13 cellular contexts compared by ENCODE assay signal in genomic region chr7:5682889-5683670, GRCh38.
DNase-seq lines count a peak whose midpoint lies in the region; ATAC-seq lines count a peak whose summit lies in the region.
"Had no signal": no experiment of that assay in that cellular context is flagged by ENCODE, and none has a peak within 500 bp of the region (broad histone marks: within the 10 kb centered on the region; RNA-seq: fewer than 3 reads in every experiment).

No MANE protein-coding gene starts in this region.

- H3K27ac Mint-ChIP-seq in activated CD4-positive, alpha-beta T cell treated with anti-CD3 and anti-CD28 coated beads for 36 hours = peak overlapping the region; percentile 12
- H3K27ac Mint-ChIP-seq in stimulated activated effector memory CD8-positive, alpha-beta T cell treated with anti-CD3 and anti-CD28 coated beads, Interleukin-12 subunit alpha, Interleukin-12 subunit beta, amount 100 ng/mL, for 72 hours = no peak overlapping the region

- peaks cover 72% of the 10 kb centered on the region for H3K4me1 Mint-ChIP-seq in activated CD4-positive, alpha-beta T cell treated with anti-CD3 and anti-CD28 coated beads for 36 hours
- peaks cover 25% of the 10 kb centered on the region for H3K4me1 Mint-ChIP-seq in stimulated activated effector memory CD8-positive, alpha-beta T cell treated with anti-CD3 and anti-CD28 coated beads, Interleukin-12 subunit alpha, Interleukin-12 subunit beta, amount 100 ng/mL, for 72 hours

- peaks cover 41% of the 10 kb centered on the region for H3K36me3 Mint-ChIP-seq in activated CD4-positive, alpha-beta T cell treated with anti-CD3 and anti-CD28 coated beads for 36 hours (ENCODE audit: low read depth)
- H3K36me3 Mint-ChIP-seq in stimulated activated effector memory CD8-positive, alpha-beta T cell treated with anti-CD3 and anti-CD28 coated beads, Interleukin-12 subunit alpha, Interleukin-12 subunit beta, amount 100 ng/mL, for 72 hours = peaks cover 46% of the 10 kb centered on the region
- H3K36me3 Mint-ChIP-seq: natural killer cell had no signal

- no peaks in the 10 kb centered on the region for H3K9me3 Mint-ChIP-seq in activated CD4-positive, alpha-beta T cell treated with anti-CD3 and anti-CD28 coated beads for 36 hours (ENCODE audit: low read depth)
- no peaks in the 10 kb centered on the region for H3K9me3 Mint-ChIP-seq in stimulated activated effector memory CD8-positive, alpha-beta T cell treated with anti-CD3 and anti-CD28 coated beads, Interleukin-12 subunit alpha, Interleukin-12 subunit beta, amount 100 ng/mL, for 72 hours
- H3K9me3 Mint-ChIP-seq: natural killer cell had no signal

- CTCF ChIA-PET in activated CD4-positive, alpha-beta T cell treated with anti-CD3 and anti-CD28 coated beads for 36 hours (lab: Charles Lee) = interaction anchor here (0.6 to 1.4 kb wide), 5 partner anchors 18 to 217 kb away, joined by 3 to 8 read pairs (median 3); no protein-coding TSS in a partner anchor

- H3K27me3 Mint-ChIP-seq in activated CD4-positive, alpha-beta T cell treated with anti-CD3 and anti-CD28 coated beads for 36 hours = no peaks in the 10 kb centered on the region

- H3K4me3 Mint-ChIP-seq in activated CD4-positive, alpha-beta T cell treated with anti-CD3 and anti-CD28 coated beads for 36 hours = no peak overlapping the region
- no peak overlapping the region for H3K4me3 Mint-ChIP-seq in stimulated activated effector memory CD8-positive, alpha-beta T cell treated with anti-CD3 and anti-CD28 coated beads, Interleukin-12 subunit alpha, Interleukin-12 subunit beta, amount 100 ng/mL, for 72 hours
- H3K4me3 Mint-ChIP-seq: natural killer cell had no signal

- DNase-seq in activated CD4-positive, alpha-beta T cell treated with anti-CD3 and anti-CD28 coated beads for 36 hours = no peak
- no peak for DNase-seq in activated CD4-positive, alpha-beta T cell treated with anti-CD3 and anti-CD28 coated beads, Interleukin-2, amount 50 U/mL, for 4 hours
- peak; percentile 49 for DNase-seq in SK-MEL-5 (ENCODE audit: low read depth, low spot score)
- DNase-seq in epidermal melanocyte (ENCODE audit: insufficient read length, low spot score) = peak; percentile 42
- DNase-seq in stimulated activated effector memory CD8-positive, alpha-beta T cell treated with anti-CD3 and anti-CD28 coated beads, Interleukin-12 subunit alpha, Interleukin-12 subunit beta, amount 100 ng/mL, for 72 hours (ENCODE audit: low spot score in 2 of 2) = no peak
- DNase-seq in DMS79 treated with DMSO at 0.1 percent for 48 hours (lab: John Stamatoyannopoulos, UW) = no peak
- DNase-seq: activated CD8-positive, alpha-beta memory T cell treated with anti-CD3 and anti-CD28 coated beads, Interleukin-2, amount 50 U/mL, for 48 hours; glutamatergic neuron; natural killer cell; NCI-H1694; NCI-H69 had no signal

- ATAC-seq in activated CD4-positive, alpha-beta T cell treated with anti-CD3 and anti-CD28 coated beads for 36 hours = no peak
- ATAC-seq in stimulated activated effector memory CD8-positive, alpha-beta T cell treated with anti-CD3 and anti-CD28 coated beads, Interleukin-12 subunit alpha, Interleukin-12 subunit beta, amount 100 ng/mL, for 72 hours = peak; percentile 36
- no peak for ATAC-seq in HG03139 (IDR thresholded peaks at IDR 0.05; ENCODE audit: unreplicated experiment)
- no peak for ATAC-seq in GM19467 (IDR thresholded peaks at IDR 0.05; ENCODE audit: unreplicated experiment)

- POLR2A ChIA-PET in activated CD4-positive, alpha-beta T cell treated with anti-CD3 and anti-CD28 coated beads for 36 hours (lab: Charles Lee) = no interaction called here

- in situ Hi-C loops in SK-MEL-5 (cut with HindIII; ENCODE audit: low pct_unique_long_range_greater_than_20kb, low sequenced_read_pairs) = no loop called here

- intact Hi-C loops in activated CD4-positive, alpha-beta T cell treated with anti-CD3 and anti-CD28 coated beads for 36 hours (cut with DNase I, micrococcal nuclease) = no loop called here

Comparison
In these comparisons a context has a peak if more than half of its experiments do, and no peak if none do; other contexts are left out.
1. DNase-seq: peak in SK-MEL-5 (single experiment) and epidermal melanocyte (single experiment); none in activated CD4-positive, alpha-beta T cell treated with anti-CD3 and anti-CD28 coated beads for 36 hours (single experiment), activated CD4-positive, alpha-beta T cell treated with anti-CD3 and anti-CD28 coated beads, Interleukin-2, amount 50 U/mL, for 4 hours (0 of 2), stimulated activated effector memory CD8-positive, alpha-beta T cell treated with anti-CD3 and anti-CD28 coated beads, Interleukin-12 subunit alpha, Interleukin-12 subunit beta, amount 100 ng/mL, for 72 hours (0 of 2) and DMS79 treated with DMSO at 0.1 percent for 48 hours (single experiment).